Comparison of ENCODE assay signal across 19 cellular contexts in the genomic region with DNA sequence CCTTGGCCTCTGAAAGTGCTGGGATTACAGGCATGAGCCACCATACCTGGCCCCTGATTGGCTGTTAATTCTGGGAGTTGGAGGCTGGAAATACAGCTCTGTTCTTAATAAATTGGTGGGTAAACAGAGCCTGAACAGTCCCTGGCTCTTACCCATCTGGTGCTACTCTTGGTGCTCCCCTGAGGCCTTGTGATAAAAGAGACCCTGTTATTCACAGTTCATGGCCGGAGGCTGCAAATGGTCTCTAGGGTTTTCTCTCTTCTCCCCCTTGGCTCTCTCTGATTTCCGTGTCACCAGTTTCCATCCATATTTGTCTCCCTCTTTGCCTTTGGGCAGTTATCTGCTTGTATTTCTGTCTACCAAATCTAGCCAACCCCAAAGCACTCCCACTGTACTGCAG. TPM values are rescaled to one million over a fixed set of nuclear protein-coding genes. Genes with fewer than 3 reads are reported as not detected.
DNase-seq lines count a peak whose midpoint lies in the region; ATAC-seq, FAIRE-seq and TF ChIP-seq lines count a peak whose summit lies in the region.
"Had no signal": no experiment of that assay in that cellular context is flagged by ENCODE, and none has a peak within 500 bp of the region (broad histone marks: within the 10 kb centered on the region; RNA-seq: fewer than 3 reads in every experiment).

No MANE protein-coding gene starts in this region.

- DNase-seq in Right ventricle myocardium inferior (ENCODE audit: missing footprints) (no peak), Right ventricle myocardium superior (no peak), SK-MEL-5 (ENCODE audit: low read depth, low spot score) (peak; percentile 11), kidney (no peak), tibial nerve (ENCODE audit: low spot score in 2 of 2) (no peak), iPS-NIHi11 (ENCODE audit: low spot score) (no peak)
- no peak for DNase-seq in stimulated activated CD4-positive, alpha-beta T cell treated with anti-CD3 and anti-CD28 coated beads, Interleukin-2, amount 100 ng/mL, for 24 hours
- DNase-seq: activated B cell treated with CpG ODN at 0.5 μM for 24 hours; activated CD4-positive, alpha-beta memory T cell treated with anti-CD3 and anti-CD28 coated beads, Interleukin-2, amount 10 ng/mL, durations not matched to agents 7 days and 5 days; activated naive CD4-positive, alpha-beta T cell treated with anti-CD3 and anti-CD28 coated beads, Interleukin-2, amount 10 ng/mL, durations not matched to agents 7 days and 5 days; CD8-positive, alpha-beta memory T cell; mesendoderm; naive thymus-derived CD4-positive, alpha-beta T cell; NCI-H2029 treated with DMSO at 0.1 percent for 48 hours; SK-N-SH; small intestine had no signal

- ATAC-seq in Right ventricle myocardium inferior (peak; percentile 12), Right ventricle myocardium superior (ENCODE audit: poor library complexity) (no peak), GM18861 (IDR thresholded peaks at IDR 0.05; ENCODE audit: unreplicated experiment) (no peak)
- ATAC-seq: naive thymus-derived CD4-positive, alpha-beta T cell; Panc1 had no signal

- no peak for TF ChIP-seq EP300 in tibial nerve (IDR thresholded peaks at IDR 0.05)

- intact Hi-C loops in Right ventricle myocardium inferior (cut with DNase I): loop anchor here (5.0 kb wide), 1 partner anchor 76 kb away; no protein-coding TSS in a partner anchor
- intact Hi-C loops in Right ventricle myocardium superior (cut with DNase I): no loop called here
- intact Hi-C loops in kidney (cut with DNase I): no loop called here

- H3K9me3 ChIP-seq in kidney (ENCODE audit: control insufficient read depth in 1 of 2, low read length in 2 of 2) (no peaks in the 10 kb centered on the region), tibial nerve (no peaks in the 10 kb centered on the region)
- H3K9me3 ChIP-seq: SK-N-SH had no signal

- H3K4me1 ChIP-seq in kidney (ENCODE audit: control insufficient read depth in 1 of 2, insufficient read depth in 1 of 2, low read depth in 1 of 2, low read length in 2 of 2) (peaks cover 12 to 24% of the 10 kb centered on the region in 2 donors), tibial nerve (peaks cover 0 to 48% (median 18%) of the 10 kb centered on the region in 4 donors)

- H3K27ac ChIP-seq in kidney (ENCODE audit: low read depth in 2 of 2, low read length in 2 of 2): peak overlapping the region; percentile 16 to 51
- peak overlapping the region in 3 of 4 donors; percentile 26 to 81 (median 74) for H3K27ac ChIP-seq in tibial nerve

- TF ChIP-seq POLR2A in tibial nerve (IDR thresholded peaks at IDR 0.05): no peak

- TF ChIP-seq CTCF in kidney (IDR thresholded peaks at IDR 0.05; ENCODE audit: borderline replicate concordance, extremely low read depth, insufficient read depth) (no peak), tibial nerve (IDR thresholded peaks at IDR 0.05) (no peak)

- no peak for FAIRE-seq in kidney (lab: Jason Lieb, UNC)
- FAIRE-seq: islet of Langerhans, small intestine had no signal

- H3K27me3 ChIP-seq in tibial nerve: no peaks in the 10 kb centered on the region

- in situ Hi-C loops in SK-MEL-5 (cut with HindIII; ENCODE audit: low pct_unique_long_range_greater_than_20kb, low sequenced_read_pairs): no loop called here

- WGBS in tibial nerve, 2 donors: 63 to 76% methylated on average over 2 of the region's 2 CpGs

- H3K36me3 ChIP-seq in kidney (ENCODE audit: control insufficient read depth in 1 of 2, insufficient read depth in 2 of 2, low read length in 2 of 2) (no peaks in the 10 kb centered on the region), tibial nerve (no peaks in the 10 kb centered on the region)

- H3K9ac ChIP-seq in kidney (ENCODE audit: low read length in 2 of 2): no peak overlapping the region
- H3K9ac ChIP-seq: SK-N-SH had no signal

- H3K4me3 ChIP-seq in kidney (ENCODE audit: low read length in 2 of 2): no peak overlapping the region
- no peak overlapping the region for H3K4me3 ChIP-seq in tibial nerve

RNA-seq across cellular contexts. Expression of a gene that starts 17.2 kb away (rescaled TPM):
- total RNA-seq in Right ventricle myocardium inferior (10.5 TPM), Right ventricle myocardium superior (11.1 TPM), kidney (29.9 TPM), tibial nerve (100 to 1,000 TPM in 1 of 4 donors, 10 to 100 TPM in 3; 69.9 to 112 (median 94.0) TPM)
- 1.7 and 2.6 TPM in 2 replicates for total RNA-seq in SK-MEL-5 (2014; rRNA removed; shearing (Covaris generic))
- 1.8 and 2.2 TPM in 2 replicates for polyA plus RNA-seq in SK-MEL-5 (2015; cell fraction: cytosol; rRNA removed)
- 1.3 and 4.3 TPM in 2 replicates for polyA plus RNA-seq in SK-MEL-5 (2015; cell fraction: nucleus; rRNA removed)
- polyA plus RNA-seq in kidney (ENCODE audit: insufficient read depth, low read depth, low replicate concordance): 23.2 TPM
- polyA plus RNA-seq: CD8-positive, alpha-beta memory T cell; naive thymus-derived CD4-positive, alpha-beta T cell had no signal
